10 cellular contexts compared by ENCODE assay signal in genomic region chr14:22653012-22653621, GRCh38. TPM values are rescaled to one million over a fixed set of nuclear protein-coding genes. Genes with fewer than 3 reads are reported as not detected.
DNase-seq lines count a peak whose midpoint lies in the region; ATAC-seq and TF ChIP-seq lines count a peak whose summit lies in the region.
"Had no signal": no experiment of that assay in that cellular context is flagged by ENCODE, and none has a peak within 500 bp of the region (broad histone marks: within the 10 kb centered on the region; RNA-seq: fewer than 3 reads in every experiment).

No MANE protein-coding gene starts in this region.

- H3K4me1 ChIP-seq in HAP-1 (no peaks in the 10 kb centered on the region), lung (ENCODE audit: control insufficient read depth in 2 of 2, insufficient read depth in 2 of 2, low read length in 2 of 2) (no peaks in the 10 kb centered on the region)

- H3K36me3 ChIP-seq in HAP-1 (replicated peaks) (no peaks in the 10 kb centered on the region), lung (ENCODE audit: control insufficient read depth in 2 of 2, insufficient read depth in 2 of 2, low read length in 2 of 2) (no peaks in the 10 kb centered on the region)

- H3K27me3 ChIP-seq in HAP-1 (ENCODE audit: low read depth) (no peaks in the 10 kb centered on the region), lung (ENCODE audit: control insufficient read depth, insufficient read depth) (no peaks in the 10 kb centered on the region)

- DNase-seq in Caki2 (ENCODE audit: low read depth) (peak; percentile 51), HAP-1 (ENCODE audit: low spot score in 2 of 2) (peak; percentile 72 to 81), NCI-H2227 (lab: John Stamatoyannopoulos, UW; ENCODE audit: unreplicated experiment) (peak; percentile 79), dedifferentiated amniotic fluid mesenchymal stem cell (ENCODE audit: extremely low spot score) (peak; percentile 84), lung (ENCODE audit: low spot score) (peak; percentile 64)
- peak; percentile 28 to 35 for DNase-seq in activated CD4-positive, alpha-beta T cell treated with anti-CD3 and anti-CD28 coated beads for 24 hours (ENCODE audit: low read depth in 2 of 2)
- DNase-seq in stimulated activated CD8-positive, alpha-beta memory T cell treated with anti-CD3 and anti-CD28 coated beads, Interleukin-7, amount 100 ng/mL, for 24 hours (ENCODE audit: low read depth) = peak; percentile 30

- H3K27ac ChIP-seq in lung (ENCODE audit: low read depth in 1 of 2, low read length in 1 of 2) = no peak overlapping the region

- peak; percentile 85 for TF ChIP-seq CTCF in lung (IDR thresholded peaks at IDR 0.05; ENCODE audit: control extremely low read depth, extremely low read depth)

- in situ Hi-C loops in Caki2 (cut with HindIII; ENCODE audit: low pct_unique_long_range_greater_than_20kb, low sequenced_read_pairs) = no loop called here
- in situ Hi-C loops in HAP-1 (cut with MboI; ENCODE audit: low sequenced_read_pairs) = no loop called here

- no peak overlapping the region for H3K4me3 ChIP-seq in HAP-1
- H3K4me3 ChIP-seq in lung = no peak overlapping the region

- ATAC-seq in lung (ENCODE audit: insufficient read depth, low FRiP score) = peak; percentile 91
- ATAC-seq in HG02973 (IDR thresholded peaks at IDR 0.05; ENCODE audit: unreplicated experiment) = no peak

- H3K9me3 ChIP-seq in HAP-1 (no peaks in the 10 kb centered on the region), lung (ENCODE audit: control insufficient read depth in 2 of 2, insufficient read depth in 1 of 2, low read length in 1 of 2) (no peaks in the 10 kb centered on the region)

- 4 to 9% methylated on average over 4 of the region's 4 CpGs for WGBS in lung, 2 donors

RNA-seq across cellular contexts. Expression of gene OR6J1, which starts 9.0 kb away (rescaled TPM):
- not detected in 2 replicates for total RNA-seq in Caki2 (2014; rRNA removed; shearing (Covaris generic); ENCODE audit: low replicate concordance)
- under 1 TPM in 1 of 2 donors, not detected in 1; 0.11 TPM for total RNA-seq in lung
- not detected for polyA plus RNA-seq in lung
- total RNA-seq: T-helper 1 cell treated with Interleukin-12 subunit alpha and Interleukin-12 subunit beta and Interleukin-4 antibody, amounts not matched to agents 30 ng/mL and 1 ng/mL, for 36 hours; urinary bladder had no signal
- polyA plus RNA-seq: urinary bladder had no signal

RNA-seq across cellular contexts. Expression of gene ABHD4, which starts 55.0 kb away (rescaled TPM):
- 7.5 and 19.8 TPM in 2 replicates for total RNA-seq in Caki2 (2014; rRNA removed; shearing (Covaris generic); ENCODE audit: low replicate concordance)
- 10 to 100 TPM; 29.0 to 34.0 TPM for total RNA-seq in lung
- polyA plus RNA-seq in lung = 10 to 100 TPM; 14.9 to 18.8 TPM

Comparison
In these comparisons a context has a peak if more than half of its experiments do, and no peak if none do; other contexts are left out.
1. DNase-seq: peak in every context shown above with its lines; median percentile 84 in dedifferentiated amniotic fluid mesenchymal stem cell; 79 in NCI-H2227; 76 in HAP-1; 64 in lung; 51 in Caki2; 32 in activated CD4-positive, alpha-beta T cell treated with anti-CD3 and anti-CD28 coated beads for 24 hours; 30 in stimulated activated CD8-positive, alpha-beta memory T cell treated with anti-CD3 and anti-CD28 coated beads, Interleukin-7, amount 100 ng/mL, for 24 hours.